21 cellular contexts compared by ENCODE assay signal in the genomic region with DNA sequence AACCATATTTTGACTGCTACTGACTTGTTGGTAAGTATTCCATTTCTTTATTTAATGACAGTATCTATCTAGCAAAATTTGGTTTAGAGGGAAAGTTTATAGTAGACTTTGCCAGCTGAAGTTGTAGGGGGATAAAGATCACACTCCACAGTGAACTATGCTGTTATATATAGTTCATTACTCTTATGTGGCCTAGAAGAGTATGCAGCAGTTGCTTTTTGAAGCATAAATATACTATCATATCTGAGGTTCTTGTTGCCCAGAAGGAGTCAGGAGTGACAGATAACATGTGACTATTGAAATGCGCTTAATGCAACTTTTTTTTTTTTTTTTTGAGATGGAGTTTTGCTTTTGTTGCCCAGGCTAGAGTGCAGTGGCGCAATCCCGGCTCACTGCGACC. TPM values are rescaled to one million over a fixed set of nuclear protein-coding genes. Genes with fewer than 3 reads are reported as not detected.
A peak's percentile ranks its signal among the peaks of the same experiment; 100 is the strongest.
DNase-seq lines count a peak whose midpoint lies in the region; ATAC-seq and TF ChIP-seq lines count a peak whose summit lies in the region.
"Had no signal": no experiment of that assay in that cellular context is flagged by ENCODE, and none has a peak within 500 bp of the region (broad histone marks: within the 10 kb centered on the region; RNA-seq: fewer than 3 reads in every experiment).

No MANE protein-coding gene starts in this region.

- H3K9me3 ChIP-seq in cardiac muscle cell (ENCODE audit: low read depth) (no peaks in the 10 kb centered on the region), right cardiac atrium (ENCODE audit: control insufficient read depth, low read length) (no peaks in the 10 kb centered on the region), skeletal muscle tissue (ENCODE audit: control insufficient read depth in 3 of 3, low read length in 3 of 3) (no peaks in the 10 kb centered on the region), thyroid gland (no peaks in the 10 kb centered on the region)
- H3K9me3 ChIP-seq: A549, HAP-1 had no signal

- peak overlapping the region; percentile 48 to 64 (median 61) for H3K27ac Mint-ChIP-seq in nephron
- H3K27ac Mint-ChIP-seq: CD4-positive, alpha-beta T cell had no signal

- ATAC-seq in right cardiac atrium = no peak
- peak; percentile 68 for ATAC-seq in left ventricle myocardium superior
- ATAC-seq in Right ventricle myocardium superior (ENCODE audit: poor library complexity) = no peak
- ATAC-seq: A549, GM12878, HepG2 had no signal

- H3K27me3 Mint-ChIP-seq in nephron (ENCODE audit: low read depth) = no peaks in the 10 kb centered on the region
- H3K27me3 Mint-ChIP-seq: CD4-positive, alpha-beta T cell had no signal

- no peak overlapping the region for H3K9ac ChIP-seq in skeletal muscle tissue (ENCODE audit: low read depth in 1 of 3, low read length in 3 of 3)
- H3K9ac ChIP-seq: GM23248 had no signal

- TF ChIP-seq CTCF in cardiac muscle cell (IDR thresholded peaks at IDR 0.05; ENCODE audit: low read depth, low read length) (no peak), nephron (IDR thresholded peaks at IDR 0.05; ENCODE audit: unreplicated experiment in 3 of 3) (no peak), thyroid gland (IDR thresholded peaks at IDR 0.05) (no peak)

- intact Hi-C loops in right cardiac atrium (cut with DNase I) (no loop called here), left ventricle myocardium superior (cut with micrococcal nuclease) (no loop called here), Right ventricle myocardium superior (cut with DNase I) (no loop called here), thyroid gland (cut with DNase I) (no loop called here)

- H3K9me3 Mint-ChIP-seq in nephron = no peaks in the 10 kb centered on the region
- H3K9me3 Mint-ChIP-seq: CD4-positive, alpha-beta T cell had no signal

- DNase-seq in cardiac muscle cell (ENCODE audit: low read depth in 1 of 2, low spot score in 1 of 2) = no peak
- no peak for DNase-seq in right cardiac atrium
- no peak for DNase-seq in left ventricle myocardium superior
- DNase-seq in Right ventricle myocardium superior = no peak
- DNase-seq in thyroid gland = no peak
- no peak for DNase-seq in DMS153 treated with DMSO at 0.1 percent for 48 hours (lab: John Stamatoyannopoulos, UW; ENCODE audit: unreplicated experiment)
- DNase-seq: AML-193; Calu3; CD4-positive, alpha-beta T cell; DMS53; DND-41; EL; GM23248 had no signal

- peaks cover 40% of the 10 kb centered on the region for H3K36me3 ChIP-seq in cardiac muscle cell
- H3K36me3 ChIP-seq in skeletal muscle tissue (ENCODE audit: control insufficient read depth in 3 of 3, insufficient read depth in 3 of 3, low read length in 3 of 3) = peaks cover 0 to 12% (median 5%) of the 10 kb centered on the region in 3 donors
- H3K36me3 ChIP-seq in thyroid gland = peaks cover 0 to 13% of the 10 kb centered on the region in 2 donors
- H3K36me3 ChIP-seq: HAP-1 had no signal

- H3K4me3 ChIP-seq in cardiac muscle cell (no peak overlapping the region), right cardiac atrium (ENCODE audit: low read length) (no peak overlapping the region), skeletal muscle tissue (ENCODE audit: low read length in 3 of 3) (no peak overlapping the region), thyroid gland (replicated peaks in 1 of 3) (no peak overlapping the region)
- H3K4me3 ChIP-seq: A549, GM12878, GM23248, HAP-1 had no signal

- H3K36me3 Mint-ChIP-seq in nephron (ENCODE audit: low read depth) = peaks cover 45% of the 10 kb centered on the region

- WGBS in right cardiac atrium = 87% methylated on average over 4 of the region's 4 CpGs
- WGBS in thyroid gland, 2 donors = 96 to 100% methylated on average over 4 of the region's 4 CpGs

- H3K4me1 ChIP-seq in cardiac muscle cell (ENCODE audit: low read depth) (peaks cover 6% of the 10 kb centered on the region), right cardiac atrium (ENCODE audit: control insufficient read depth, insufficient read depth, low read length) (no peaks in the 10 kb centered on the region), skeletal muscle tissue (ENCODE audit: control insufficient read depth in 3 of 3, insufficient read depth in 3 of 3, low read length in 3 of 3) (peaks cover 3 to 9% (median 5%) of the 10 kb centered on the region in 3 donors), thyroid gland (peaks cover 5 to 9% of the 10 kb centered on the region in 2 donors)

- peaks cover 39% of the 10 kb centered on the region for H3K4me1 Mint-ChIP-seq in nephron

- TF ChIP-seq POLR2A in thyroid gland (IDR thresholded peaks at IDR 0.05) = no peak

- H3K27me3 ChIP-seq in cardiac muscle cell = no peaks in the 10 kb centered on the region
- no peaks in the 10 kb centered on the region for H3K27me3 ChIP-seq in right cardiac atrium (ENCODE audit: control insufficient read depth, insufficient read depth)
- no peaks in the 10 kb centered on the region for H3K27me3 ChIP-seq in skeletal muscle tissue (ENCODE audit: control insufficient read depth in 3 of 3, insufficient read depth in 3 of 3, low read length in 3 of 3)
- no peaks in the 10 kb centered on the region for H3K27me3 ChIP-seq in thyroid gland

- H3K27ac ChIP-seq in cardiac muscle cell (peak overlapping the region; percentile 52), right cardiac atrium (ENCODE audit: low read length) (no peak overlapping the region), skeletal muscle tissue (ENCODE audit: low read depth, low read length) (peak overlapping the region; percentile 61), thyroid gland (no peak overlapping the region)
- H3K27ac ChIP-seq: 22Rv1, A549, C4-2B, GM23248 had no signal

- peak overlapping the region in 1 of 3 experiments; percentile 13 for H3K4me3 Mint-ChIP-seq in nephron
- H3K4me3 Mint-ChIP-seq: CD4-positive, alpha-beta T cell had no signal

RNA-seq across cellular contexts. Expression of a gene that starts 25.6 kb away (rescaled TPM):
- 7.0 and 12.9 TPM in 2 replicates for total RNA-seq in cardiac muscle cell
- polyA plus RNA-seq in cardiac muscle cell = 4.4 and 7.1 TPM in 2 replicates
- under 1 TPM in 2 of 4 donors, not detected in 2; 0.23 to 0.32 TPM for total RNA-seq in right cardiac atrium
- polyA plus RNA-seq in right cardiac atrium = 0.07 TPM
- 0.25 TPM for total RNA-seq in left ventricle myocardium superior
- total RNA-seq in Right ventricle myocardium superior = 0.51 TPM
- total RNA-seq in skeletal muscle tissue = under 0.01 TPM
- under 1 TPM in 3 of 4 donors, not detected in 1; 0.13 to 0.49 (median 0.22) TPM for total RNA-seq in thyroid gland
- total RNA-seq: GM23248, HepG2 had no signal
- polyA plus RNA-seq: GM23248, HepG2 had no signal

Comparison
In these comparisons a context has a peak if more than half of its experiments do, and no peak if none do; other contexts are left out.
1. H3K27ac ChIP-seq: peak in cardiac muscle cell (single experiment) and skeletal muscle tissue (single experiment); none in right cardiac atrium (single experiment) and thyroid gland (0 of 3).